ENCODE assay signal across 22 cellular contexts in the genomic region with DNA sequence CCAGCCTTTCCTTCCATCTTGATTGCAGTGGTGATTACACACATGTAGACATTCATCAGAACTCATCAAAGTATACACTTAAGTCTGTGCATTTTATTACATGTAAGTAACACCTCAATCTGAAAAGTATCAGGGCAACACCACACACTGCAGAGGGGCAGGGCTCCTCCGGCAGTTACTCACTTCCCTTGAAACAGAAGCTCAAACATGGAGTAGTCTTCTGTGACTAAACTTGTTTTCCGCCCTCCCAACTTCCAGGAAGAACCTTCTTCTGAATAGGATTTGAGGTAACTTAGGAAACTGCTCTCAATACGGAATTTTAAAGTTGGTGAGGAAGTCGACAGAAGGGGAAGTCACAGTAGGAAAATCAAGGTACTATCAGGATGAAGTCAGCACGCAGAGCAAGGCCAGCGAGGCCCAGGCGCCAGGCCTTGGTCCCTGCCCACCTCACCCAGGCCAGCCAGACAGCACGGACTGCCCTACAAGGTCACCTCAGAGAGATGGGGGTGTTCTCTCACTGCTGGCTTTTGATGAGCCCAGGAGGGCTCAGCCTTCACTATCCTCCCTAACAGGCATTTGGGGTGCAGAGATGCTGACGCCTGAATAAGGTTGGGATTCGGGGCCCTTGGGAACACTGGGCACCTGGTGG. TPM values are rescaled to one million over a fixed set of nuclear protein-coding genes. Genes with fewer than 3 reads are reported as not detected.
DNase-seq lines count a peak whose midpoint lies in the region; ATAC-seq, FAIRE-seq and TF ChIP-seq lines count a peak whose summit lies in the region.
"Had no signal": no experiment of that assay in that cellular context is flagged by ENCODE, and none has a peak within 500 bp of the region (broad histone marks: within the 10 kb centered on the region; RNA-seq: fewer than 3 reads in every experiment).

No MANE protein-coding gene starts in this region.

- DNase-seq in HepG2 (ENCODE audit: low spot score) (no peak), right lobe of liver (no peak), esophagus muscularis mucosa (ENCODE audit: extremely low spot score) (no peak), DMS114 treated with DMSO at 0.1 percent for 48 hours (lab: John Stamatoyannopoulos, UW; ENCODE audit: unreplicated experiment) (no peak), T-helper 9 cell (no peak)
- DNase-seq: activated naive CD8-positive, alpha-beta T cell treated with anti-CD3 and anti-CD28 coated beads, Interleukin-2, amount 50 U/mL, for 24 hours; CD4-positive, alpha-beta memory T cell; effector memory CD8-positive, alpha-beta T cell; glutamatergic neuron; kidney; NCI-H1092; NCI-H2171; NCI-H82; nucleus accumbens; stimulated activated CD4-positive, alpha-beta T cell treated with anti-CD3 and anti-CD28 coated beads, Interleukin-12 subunit alpha, Interleukin-12 subunit beta, amount 100 ng/mL, for 4 hours; stimulated activated naive B cell treated with anti-CD40 and anti-IgM and Interleukin-4, amounts not matched to agents 10 μg/mL and 1 μg/mL and 100 μg/mL, for 72 hours; T-helper 1 cell; upper lobe of left lung had no signal

- H3K36me3 ChIP-seq in HepG2 (replicated peaks in 1 of 2; ENCODE audit: control insufficient read depth in 1 of 2, insufficient read depth in 2 of 2, low read length in 2 of 2): peaks cover 6 to 13% of the 10 kb centered on the region in 2 experiments; a peak in 4 of 5 replicates
- H3K36me3 ChIP-seq in right lobe of liver: no peaks in the 10 kb centered on the region
- H3K36me3 ChIP-seq in esophagus muscularis mucosa: peaks cover 14 to 49% (median 33%) of the 10 kb centered on the region in 4 donors
- peaks cover 34% of the 10 kb centered on the region for H3K36me3 ChIP-seq in neutrophil

- TF ChIP-seq CTCF in HepG2 (CRISPR knock-in tag; IDR thresholded peaks at IDR 0.05): no peak
- no peak for TF ChIP-seq CTCF in right lobe of liver (IDR thresholded peaks at IDR 0.05)
- TF ChIP-seq CTCF in esophagus muscularis mucosa (IDR thresholded peaks at IDR 0.05): no peak
- TF ChIP-seq CTCF in neutrophil (IDR thresholded peaks at IDR 0.05): no peak

- FAIRE-seq in HepG2 (lab: Jason Lieb, UNC): no peak
- FAIRE-seq: A204.1, kidney had no signal

- 0 out of 4 replicates have a peak, but pooled peaks of 1 of the 2 experiments have one; percentile 9 for TF ChIP-seq POLR2A in HepG2 (IDR thresholded peaks at IDR 0.05; ENCODE audit: insufficient read depth in 1 of 2, low read depth in 2 of 2, low read length in 2 of 2)
- no peak for TF ChIP-seq POLR2A in right lobe of liver (IDR thresholded peaks at IDR 0.05)
- TF ChIP-seq POLR2A in esophagus muscularis mucosa (IDR thresholded peaks at IDR 0.05; ENCODE audit: low read depth): no peak

- no peak overlapping the region for H3K4me2 ChIP-seq in HepG2 (ENCODE audit: low read depth, low read length)

- TF ChIP-seq RAD21 in HepG2 (CRISPR knock-in tag; IDR thresholded peaks at IDR 0.05): no peak

- no peak overlapping the region for H3K9ac ChIP-seq in HepG2 (ENCODE audit: insufficient read depth, low read depth, low read length)

- peaks cover 9% of the 10 kb centered on the region for H3K4me1 ChIP-seq in HepG2 (ENCODE audit: insufficient read depth, low read length)
- H3K4me1 ChIP-seq in right lobe of liver: peaks cover 0 to 3% (median 0%) of the 10 kb centered on the region in 4 donors
- peaks cover 22 to 53% (median 37%) of the 10 kb centered on the region in 4 donors for H3K4me1 ChIP-seq in esophagus muscularis mucosa
- H3K4me1 ChIP-seq in neutrophil (ENCODE audit: control insufficient read depth in 1 of 2, insufficient read depth in 1 of 2, low read depth in 1 of 2, low read length in 1 of 2): peaks cover 0 to 4% of the 10 kb centered on the region in 2 experiments

- H3K79me2 ChIP-seq in HepG2 (ENCODE audit: insufficient read depth, low read length): no peaks in the 10 kb centered on the region

- BruUV-seq in HepG2 (replicated peaks; lab: Mats Ljungman, UMichigan): no TSS peak

- ATAC-seq in HepG2: peak; percentile 9; the same call in 1 of the 3 replicates
- no peak for ATAC-seq in right lobe of liver
- ATAC-seq in GM18511 (IDR thresholded peaks at IDR 0.05; ENCODE audit: unreplicated experiment): no peak
- no peak for ATAC-seq in HG02981 (IDR thresholded peaks at IDR 0.05; ENCODE audit: unreplicated experiment)
- ATAC-seq: activated naive CD8-positive, alpha-beta T cell treated with anti-CD3 and anti-CD28 coated beads, Interleukin-2, amount 50 U/mL, for 24 hours; effector memory CD8-positive, alpha-beta T cell; stimulated activated naive B cell treated with anti-CD40 and anti-IgM and Interleukin-4, amounts not matched to agents 10 μg/mL and 1 μg/mL and 100 μg/mL, for 72 hours had no signal

- intact Hi-C loops in HepG2 (cut with micrococcal nuclease; ENCODE audit: unreplicated experiment) (no loop called here), right lobe of liver (cut with DNase I) (no loop called here), esophagus muscularis mucosa (cut with DNase I) (no loop called here)

- H3K4me3 ChIP-seq in HepG2 (replicated peaks in 1 of 3; ENCODE audit: insufficient read depth in 1 of 3, low read depth in 2 of 3, low read length in 3 of 3) (no peak overlapping the region), right lobe of liver (no peak overlapping the region), esophagus muscularis mucosa (no peak overlapping the region), neutrophil (ENCODE audit: low read depth in 1 of 2, low read length in 1 of 2) (no peak overlapping the region)
- H3K4me3 ChIP-seq: upper lobe of left lung had no signal

- H4K20me1 ChIP-seq in HepG2 (ENCODE audit: insufficient read depth, low read length): no peaks in the 10 kb centered on the region

- no peak overlapping the region for H2AFZ ChIP-seq in HepG2 (ENCODE audit: low read length)

- H3K27me3 ChIP-seq in HepG2 (ENCODE audit: control insufficient read depth in 1 of 2, insufficient read depth in 2 of 2, low read length in 2 of 2) (no peaks in the 10 kb centered on the region; a peak in 2 of 5 replicates), right lobe of liver (no peaks in the 10 kb centered on the region), esophagus muscularis mucosa (no peaks in the 10 kb centered on the region), neutrophil (peaks cover 5% of the 10 kb centered on the region)
- H3K27me3 ChIP-seq: upper lobe of left lung had no signal

- TF ChIP-seq EP300 in HepG2 (IDR thresholded peaks at IDR 0.05; ENCODE audit: low read depth in 2 of 2, low read length in 2 of 2) (no peak), HepG2 (CRISPR knock-in tag; IDR thresholded peaks at IDR 0.05; ENCODE audit: borderline replicate concordance) (no peak), esophagus muscularis mucosa (IDR thresholded peaks at IDR 0.05) (no peak)

- 71% methylated on average over 10 of the region's 10 CpGs for WGBS in HepG2 (ENCODE audit: low lambda C conversion rate)
- WGBS in right lobe of liver (ENCODE audit: insufficient coverage, low coverage, low lambda C conversion rate, missing lambda C conversion rate): 55% methylated on average over 5 of the region's 10 CpGs
- 77% methylated on average over 10 of the region's 10 CpGs for WGBS in esophagus muscularis mucosa

- H3K27ac ChIP-seq in HepG2 (ENCODE audit: extremely low read length, insufficient read depth, low read length): no peak overlapping the region
- H3K27ac ChIP-seq in right lobe of liver: no peak overlapping the region
- peak overlapping the region; percentile 43 to 66 (median 52) for H3K27ac ChIP-seq in esophagus muscularis mucosa (replicated peaks in 1 of 4)
- peak overlapping the region; percentile 44 for H3K27ac ChIP-seq in neutrophil
- H3K27ac ChIP-seq: upper lobe of left lung had no signal

- H3K9me3 ChIP-seq in HepG2 (ENCODE audit: low read length): no peaks in the 10 kb centered on the region
- no peaks in the 10 kb centered on the region for H3K9me3 ChIP-seq in right lobe of liver
- no peaks in the 10 kb centered on the region for H3K9me3 ChIP-seq in esophagus muscularis mucosa
- H3K9me3 ChIP-seq in neutrophil: no peaks in the 10 kb centered on the region
- H3K9me3 ChIP-seq: upper lobe of left lung had no signal

- CTCF ChIA-PET in HepG2 (lab: Yijun Ruan, JAX; ENCODE audit: low intra/inter-chr PET ratio, low total read pairs): no interaction called here

- in situ Hi-C loops in HepG2 (cut with HindIII; ENCODE audit: extremely low pct_ligation_motif_present, low pct_unique_long_range_greater_than_20kb): no loop called here

- POLR2A ChIA-PET in HepG2 (lab: Yijun Ruan, JAX): no interaction called here

TF ChIP-seq in HepG2, 621 proteins besides CTCF, POLR2A, EP300 and RAD21 (continues in another document):
- TF ChIP-seq PPARG (CRISPR knock-in tag; conservative IDR thresholded peaks at IDR 0.05): no peak
- TF ChIP-seq ZNF24 (IDR thresholded peaks at IDR 0.05): no peak
- no peak for TF ChIP-seq NONO (IDR thresholded peaks at IDR 0.05)
- TF ChIP-seq NONO (CRISPR knock-in tag; conservative IDR thresholded peaks at IDR 0.05): 0 out of 2 replicates have a peak, but pooled peaks have one; percentile 20
- TF ChIP-seq GATAD2A (CRISPR knock-in tag; IDR thresholded peaks at IDR 0.05): no peak

RNA-seq across cellular contexts. Expression of gene ANKRD9, which starts 5.9 kb away (rescaled TPM):
- total RNA-seq in HepG2 (2016; rRNA removed; fragmentation: Illumina TruSeq; extraction: Trizol) (5.7 and 10.0 TPM in 2 replicates), right lobe of liver (10 to 100 TPM in 2 of 6 experiments, 1 to 10 TPM in 4; 7.5 to 33.8 (median 8.9) TPM), esophagus muscularis mucosa (10 to 100 TPM; 33.2 to 74.0 (median 54.2) TPM)
- total RNA-seq in HepG2 (2016; cell fraction: cytosol; rRNA removed; fragmentation: Illumina TruSeq; extraction: Trizol; ENCODE audit: low read depth): 14.3 and 16.0 TPM in 2 replicates
- total RNA-seq in HepG2 (2016; cell fraction: insoluble cytoplasmic fraction; rRNA removed; fragmentation: Illumina TruSeq; extraction: Trizol): 5.0 and 10.4 TPM in 2 replicates
- total RNA-seq in HepG2 (2016; cell fraction: membrane; rRNA removed; fragmentation: Illumina TruSeq; extraction: Trizol): 17.4 and 22.1 TPM in 2 replicates
- total RNA-seq in HepG2 (2016; cell fraction: nucleus; rRNA removed; fragmentation: Illumina TruSeq; extraction: Trizol): 10.0 and 10.9 TPM in 2 replicates
- polyA plus RNA-seq in HepG2 (2011; rRNA removed): 15.0 and 23.2 TPM in 2 replicates
- polyA plus RNA-seq in HepG2 (2011; cell fraction: cytosol; rRNA removed): 15.5 and 27.2 TPM in 2 replicates
- 167 and 168 TPM in 2 replicates for polyA plus RNA-seq in HepG2 (2011; cell fraction: nucleus; rRNA removed)
- polyA plus RNA-seq in HepG2 (2012): 10.5 and 17.4 TPM in 2 replicates
- 15.9 and 17.0 TPM in 2 replicates for polyA plus RNA-seq in HepG2 (2016; cell fraction: cytosol; fragmentation: Illumina TruSeq; extraction: Trizol; ENCODE audit: low read depth)
- 5.9 and 6.8 TPM in 2 replicates for polyA plus RNA-seq in HepG2 (2016; cell fraction: insoluble cytoplasmic fraction; fragmentation: Illumina TruSeq; extraction: Trizol; ENCODE audit: low read depth)
- 15.7 and 16.1 TPM in 2 replicates for polyA plus RNA-seq in HepG2 (2016; cell fraction: membrane; fragmentation: Illumina TruSeq; extraction: Trizol; ENCODE audit: low read depth)
- 29.1 and 29.7 TPM in 2 replicates for polyA plus RNA-seq in HepG2 (2016; cell fraction: nucleus; fragmentation: Illumina TruSeq; extraction: Trizol; ENCODE audit: insufficient read depth, low read depth)
- 16.4 and 20.4 TPM in 2 replicates for polyA minus RNA-seq in HepG2 (2011; rRNA and poly(A)+ RNA removed; ENCODE audit: low replicate concordance)
- polyA minus RNA-seq in HepG2 (2011; cell fraction: cytosol; rRNA and poly(A)+ RNA removed): 9.8 and 9.9 TPM in 2 replicates
- 11.9 and 12.4 TPM in 2 replicates for polyA minus RNA-seq in HepG2 (2011; cell fraction: nucleus; rRNA and poly(A)+ RNA removed)

Comparison
In these comparisons a context has a peak if more than half of its experiments do, and no peak if none do; other contexts are left out.
1. H3K27ac ChIP-seq: peak in esophagus muscularis mucosa (4 of 4) and neutrophil (single experiment); none in HepG2 (single experiment) and right lobe of liver (0 of 3).